8 cellular contexts compared by ENCODE assay signal in genomic region chr7:99438573-99439480, GRCh38. TPM values are rescaled to one million over a fixed set of nuclear protein-coding genes. Genes with fewer than 3 reads are reported as not detected.
A peak's percentile ranks its signal among the peaks of the same experiment; 100 is the strongest.
DNase-seq lines count a peak whose midpoint lies in the region; ATAC-seq and TF ChIP-seq lines count a peak whose summit lies in the region.

TSS of gene CPSF4 (plus strand) at chr7:99438943. CDS start at chr7:99439083, 140 bp downstream.
TSS of gene PTCD1 (minus strand) at chr7:99438798. CDS start at chr7:99435242, 3,556 bp downstream.

- TF ChIP-seq CTCF in GM10266 (IDR thresholded peaks at IDR 0.05; ENCODE audit: control insufficient read depth, insufficient read depth, low read depth, missing control alignments) (no peak), ovary (IDR thresholded peaks at IDR 0.05) (no peak), thyroid gland (IDR thresholded peaks at IDR 0.05) (peak in 1 of 6 experiments; percentile 29)

- H3K36me3 ChIP-seq in ovary (no peaks in the 10 kb centered on the region), thyroid gland (peaks cover 9 to 10% of the 10 kb centered on the region in 2 donors)

- H3K27me3 ChIP-seq in ovary (no peaks in the 10 kb centered on the region), thyroid gland (no peaks in the 10 kb centered on the region)

- no peaks in the 10 kb centered on the region for H3K27me3 Mint-ChIP-seq in activated naive CD8-positive, alpha-beta T cell treated with anti-CD3 and anti-CD28 coated beads for 36 hours

- peak; percentile 98 for DNase-seq in GM10266 (ENCODE audit: extremely low spot score)
- DNase-seq in NCI-H1092 (lab: John Stamatoyannopoulos, UW), result peak; percentile 94
- DNase-seq in SKM-1 (lab: John Stamatoyannopoulos, UW; ENCODE audit: unreplicated experiment), result peak; percentile 88
- peak; percentile 96 for DNase-seq in activated naive CD8-positive, alpha-beta T cell treated with anti-CD3 and anti-CD28 coated beads for 36 hours
- peak; percentile 97 for DNase-seq in Right ventricle myocardium inferior (ENCODE audit: missing footprints)
- peak; percentile 94 to 97 (median 96) for DNase-seq in ovary
- DNase-seq in thyroid gland, result peak; percentile 96 to 98

- H3K4me1 Mint-ChIP-seq in activated naive CD8-positive, alpha-beta T cell treated with anti-CD3 and anti-CD28 coated beads for 36 hours, result peaks cover 32% of the 10 kb centered on the region

- H3K36me3 Mint-ChIP-seq in activated naive CD8-positive, alpha-beta T cell treated with anti-CD3 and anti-CD28 coated beads for 36 hours, result peaks cover 19% of the 10 kb centered on the region

- H3K27ac Mint-ChIP-seq in activated naive CD8-positive, alpha-beta T cell treated with anti-CD3 and anti-CD28 coated beads for 36 hours, result peak within 1 kb of the TSS; percentile 97

- no peaks in the 10 kb centered on the region for H3K9me3 ChIP-seq in ovary
- no peaks in the 10 kb centered on the region for H3K9me3 ChIP-seq in thyroid gland

- ATAC-seq in HG02610 (IDR thresholded peaks at IDR 0.05; ENCODE audit: unreplicated experiment), result peak; percentile 90
- ATAC-seq in Right ventricle myocardium inferior, result peak; percentile 98

- no peaks in the 10 kb centered on the region for H3K9me3 Mint-ChIP-seq in activated naive CD8-positive, alpha-beta T cell treated with anti-CD3 and anti-CD28 coated beads for 36 hours

- TF ChIP-seq EP300 in ovary (IDR thresholded peaks at IDR 0.05), result no peak

- 0 to 1% (median 0%) methylated on average over 53 to 89 of the region's 89 CpGs for WGBS in ovary, 3 donors
- 0 to 1% methylated on average over 31 to 47 of the region's 89 CpGs for WGBS in thyroid gland, 2 donors

- H3K4me3 Mint-ChIP-seq in activated naive CD8-positive, alpha-beta T cell treated with anti-CD3 and anti-CD28 coated beads for 36 hours, result peak within 1 kb of the TSS; percentile 99

- intact Hi-C loops in Right ventricle myocardium inferior (cut with DNase I) (loop anchor here (2.0 kb wide), 1 partner anchor 66 kb away; the partner anchor contains the start of gene ZKSCAN5), ovary (cut with DNase I) (no loop called here), thyroid gland (cut with DNase I) (no loop called here)

- peak within 1 kb of the TSS; percentile 56 to 68 for H3K27ac ChIP-seq in ovary
- H3K27ac ChIP-seq in thyroid gland, result peak within 1 kb of the TSS; percentile 77 to 86 (median 85)

- peak within 1 kb of the TSS; percentile 94 for H3K4me3 ChIP-seq in ovary
- H3K4me3 ChIP-seq in thyroid gland (replicated peaks in 1 of 3), result peak within 1 kb of the TSS; percentile 74 to 96 (median 84)

- H3K4me1 ChIP-seq in ovary (ENCODE audit: insufficient read depth) (peaks cover 14% of the 10 kb centered on the region), thyroid gland (peaks cover 15 to 16% of the 10 kb centered on the region in 2 donors)

- TF ChIP-seq POLR2A in ovary (IDR thresholded peaks at IDR 0.05), result peak; percentile 32
- TF ChIP-seq POLR2A in thyroid gland (IDR thresholded peaks at IDR 0.05), result peak in 1 of 2 donors; percentile 59

RNA-seq across cellular contexts. Expression of gene CPSF4, which starts in this region (rescaled TPM):
- total RNA-seq in activated naive CD8-positive, alpha-beta T cell treated with anti-CD3 and anti-CD28 coated beads for 36 hours, result 10 to 100 TPM; 70.0 to 70.1 TPM
- 18.9 TPM for total RNA-seq in Right ventricle myocardium inferior
- 10 to 100 TPM; 12.1 to 40.9 (median 32.9) TPM for total RNA-seq in ovary
- 10 to 100 TPM; 10.7 to 36.4 TPM for polyA plus RNA-seq in ovary
- 10 to 100 TPM; 30.6 to 33.1 (median 32.7) TPM for total RNA-seq in thyroid gland

RNA-seq across cellular contexts. Expression of gene PTCD1, which starts in this region (rescaled TPM):
- total RNA-seq in activated naive CD8-positive, alpha-beta T cell treated with anti-CD3 and anti-CD28 coated beads for 36 hours, result 1 to 10 TPM; 5.9 to 9.1 TPM
- total RNA-seq in Right ventricle myocardium inferior (3.6 TPM), ovary (1 to 10 TPM; 3.9 to 8.3 (median 7.3) TPM), thyroid gland (1 to 10 TPM; 5.4 to 9.6 (median 8.2) TPM)
- 1 to 10 TPM; 3.5 to 7.5 TPM for polyA plus RNA-seq in ovary

Comparison
In these comparisons a context has a peak if more than half of its experiments do, and no peak if none do; other contexts are left out.
1. Peak in every context shown above with its lines: DNase-seq, ATAC-seq, H3K4me3 ChIP-seq and H3K27ac ChIP-seq.